9 cellular contexts compared by ENCODE assay signal in genomic region chr14:24430143-24430681, GRCh38. TPM values are rescaled to one million over a fixed set of nuclear protein-coding genes. Genes with fewer than 3 reads are reported as not detected.
DNase-seq lines count a peak whose midpoint lies in the region; ATAC-seq, FAIRE-seq and TF ChIP-seq lines count a peak whose summit lies in the region.
"Had no signal": no experiment of that assay in that cellular context is flagged by ENCODE, and none has a peak within 500 bp of the region (broad histone marks: within the 10 kb centered on the region; RNA-seq: fewer than 3 reads in every experiment).

No MANE protein-coding gene starts in this region.

- no peaks in the 10 kb centered on the region for H3K9me3 ChIP-seq in HepG2 (ENCODE audit: low read length)

- peaks cover 16% of the 10 kb centered on the region for H4K20me1 ChIP-seq in HepG2 (ENCODE audit: insufficient read depth, low read length)

- peak overlapping the region; percentile 66 for H3K27ac ChIP-seq in HepG2 (ENCODE audit: extremely low read length, insufficient read depth, low read length)

- in situ Hi-C loops in HepG2 (cut with HindIII; ENCODE audit: extremely low pct_ligation_motif_present, low pct_unique_long_range_greater_than_20kb): loop anchor here (5.0 to 10.0 kb wide), 3 partner anchors 63 to 185 kb away; partner anchors contain the start of genes NFATC4 and TINF2

- DNase-seq in DMS 273 (lab: John Stamatoyannopoulos, UW; ENCODE audit: unreplicated experiment) (peak; percentile 81), DMS 273 treated with DMSO at 0.1 percent for 48 hours (lab: John Stamatoyannopoulos, UW) (no peak), HuH-7.5 (ENCODE audit: low spot score) (peak; percentile 85), UCSD-AML1 (lab: John Stamatoyannopoulos, UW; ENCODE audit: unreplicated experiment) (peak; percentile 81), dedifferentiated amniotic fluid mesenchymal stem cell (ENCODE audit: extremely low spot score) (peak; percentile 58), HepG2 (ENCODE audit: low spot score) (peak; percentile 71)
- DNase-seq in stimulated activated CD4-positive, alpha-beta T cell treated with anti-CD3 and anti-CD28 coated beads, Interleukin-4, amount 100 ng/mL, for 24 hours: peak; percentile 60

- intact Hi-C loops in HepG2 (cut with micrococcal nuclease; ENCODE audit: unreplicated experiment): loop anchor here (2.0 to 10.0 kb wide), 3 partner anchors 31 to 845 kb away; partner anchors contain the start of genes NYNRIN and TINF2

- H3K4me1 ChIP-seq in HepG2 (ENCODE audit: insufficient read depth, low read length): peaks cover 62% of the 10 kb centered on the region

- no peak for TF ChIP-seq POLR2A in HepG2 (IDR thresholded peaks at IDR 0.05; ENCODE audit: insufficient read depth in 1 of 2, low read depth in 2 of 2, low read length in 2 of 2)

- no peaks in the 10 kb centered on the region; a peak in 1 of 5 replicates for H3K27me3 ChIP-seq in HepG2 (ENCODE audit: control insufficient read depth in 1 of 2, insufficient read depth in 2 of 2, low read length in 2 of 2)

- TF ChIP-seq EP300 in HepG2 (IDR thresholded peaks at IDR 0.05; ENCODE audit: low read depth in 2 of 2, low read length in 2 of 2): no peak
- no peak for TF ChIP-seq EP300 in HepG2 (CRISPR knock-in tag; IDR thresholded peaks at IDR 0.05; ENCODE audit: borderline replicate concordance)

- H3K36me3 ChIP-seq in HepG2 (replicated peaks in 1 of 2; ENCODE audit: control insufficient read depth in 1 of 2, insufficient read depth in 2 of 2, low read length in 2 of 2): peaks cover 18 to 20% of the 10 kb centered on the region in 2 experiments

- peak; percentile 49 for ATAC-seq in GM21717 (IDR thresholded peaks at IDR 0.05; ENCODE audit: unreplicated experiment)
- peak; percentile 73 for ATAC-seq in HepG2

- TF ChIP-seq CTCF in HepG2 (CRISPR knock-in tag; IDR thresholded peaks at IDR 0.05): no peak

- H3K9ac ChIP-seq in HepG2 (ENCODE audit: insufficient read depth, low read depth, low read length): peak overlapping the region; percentile 79

- CTCF ChIA-PET in HepG2 (lab: Yijun Ruan, JAX; ENCODE audit: low intra/inter-chr PET ratio, low total read pairs): interaction anchor here (1.9 to 11.8 kb wide), 3 partner anchors 18 to 98 kb away, joined by 8 to 295 read pairs (median 235); partner anchors contain the start of genes ADCY4 and NFATC4

- under 1% methylated on average over 21 of the region's 28 CpGs for WGBS in HepG2 (ENCODE audit: low lambda C conversion rate)

- no peak for FAIRE-seq in HepG2 (lab: Jason Lieb, UNC)
- FAIRE-seq: A204.1 had no signal

- POLR2A ChIA-PET in HepG2 (lab: Yijun Ruan, JAX): interaction anchor here (0.6 to 9.1 kb wide), 54 partner anchors 10 to 1664 kb away, joined by 3 to 242 read pairs (median 7); partner anchors contain the start of genes ACIN1, C14orf119, CHMP4A and CIDEB

- peak overlapping the region; percentile 86 for H3K4me2 ChIP-seq in HepG2 (ENCODE audit: low read depth, low read length)

- no peak overlapping the region for H2AFZ ChIP-seq in HepG2 (ENCODE audit: low read length)

- peak overlapping the region; percentile 65 to 82 (median 80) for H3K4me3 ChIP-seq in HepG2 (replicated peaks in 1 of 3; ENCODE audit: insufficient read depth in 1 of 3, low read depth in 2 of 3, low read length in 3 of 3)

- H3K79me2 ChIP-seq in HepG2 (ENCODE audit: insufficient read depth, low read length): peaks cover 6% of the 10 kb centered on the region

- TF ChIP-seq RAD21 in HepG2 (CRISPR knock-in tag; IDR thresholded peaks at IDR 0.05): no peak

- BruUV-seq in HepG2 (replicated peaks; lab: Mats Ljungman, UMichigan): no TSS peak

RNA-seq across cellular contexts. Expression of gene KHNYN, which starts 0.5 kb away (rescaled TPM):
- 72.2 and 75.7 TPM in 2 replicates for total RNA-seq in HepG2 (2016; rRNA removed; fragmentation: Illumina TruSeq; extraction: Trizol)
- 10.2 and 10.7 TPM in 2 replicates for total RNA-seq in HepG2 (2016; cell fraction: cytosol; rRNA removed; fragmentation: Illumina TruSeq; extraction: Trizol; ENCODE audit: low read depth)
- total RNA-seq in HepG2 (2016; cell fraction: insoluble cytoplasmic fraction; rRNA removed; fragmentation: Illumina TruSeq; extraction: Trizol): 60.0 and 78.8 TPM in 2 replicates
- total RNA-seq in HepG2 (2016; cell fraction: membrane; rRNA removed; fragmentation: Illumina TruSeq; extraction: Trizol): 35.9 and 40.5 TPM in 2 replicates
- total RNA-seq in HepG2 (2016; cell fraction: nucleus; rRNA removed; fragmentation: Illumina TruSeq; extraction: Trizol): 62.0 and 78.7 TPM in 2 replicates
- 52.8 and 76.4 TPM in 2 replicates for polyA plus RNA-seq in HepG2 (2011; rRNA removed)
- polyA plus RNA-seq in HepG2 (2011; cell fraction: cytosol; rRNA removed): 36.1 and 40.8 TPM in 2 replicates
- polyA plus RNA-seq in HepG2 (2011; cell fraction: nucleus; rRNA removed): 158 and 160 TPM in 2 replicates
- 82.6 and 83.5 TPM in 2 replicates for polyA plus RNA-seq in HepG2 (2012)
- polyA plus RNA-seq in HepG2 (2016; cell fraction: cytosol; fragmentation: Illumina TruSeq; extraction: Trizol; ENCODE audit: low read depth): 4.7 and 5.4 TPM in 2 replicates
- 37.4 and 41.5 TPM in 2 replicates for polyA plus RNA-seq in HepG2 (2016; cell fraction: insoluble cytoplasmic fraction; fragmentation: Illumina TruSeq; extraction: Trizol; ENCODE audit: low read depth)
- 19.0 and 20.9 TPM in 2 replicates for polyA plus RNA-seq in HepG2 (2016; cell fraction: membrane; fragmentation: Illumina TruSeq; extraction: Trizol; ENCODE audit: low read depth)
- polyA plus RNA-seq in HepG2 (2016; cell fraction: nucleus; fragmentation: Illumina TruSeq; extraction: Trizol; ENCODE audit: insufficient read depth, low read depth): 71.6 and 72.4 TPM in 2 replicates
- 29.4 and 108 TPM in 2 replicates for polyA minus RNA-seq in HepG2 (2011; rRNA and poly(A)+ RNA removed; ENCODE audit: low replicate concordance)
- 32.8 and 41.4 TPM in 2 replicates for polyA minus RNA-seq in HepG2 (2011; cell fraction: cytosol; rRNA and poly(A)+ RNA removed)
- 109 and 126 TPM in 2 replicates for polyA minus RNA-seq in HepG2 (2011; cell fraction: nucleus; rRNA and poly(A)+ RNA removed)

RNA-seq across cellular contexts. Expression of gene CBLN3, which starts 0.7 kb away (rescaled TPM):
- 0.45 and 0.66 TPM in 2 replicates for total RNA-seq in HepG2 (2016; rRNA removed; fragmentation: Illumina TruSeq; extraction: Trizol)
- 0.62 and 0.81 TPM in 2 replicates for total RNA-seq in HepG2 (2016; cell fraction: cytosol; rRNA removed; fragmentation: Illumina TruSeq; extraction: Trizol; ENCODE audit: low read depth)
- 0.58 and 0.78 TPM in 2 replicates for total RNA-seq in HepG2 (2016; cell fraction: insoluble cytoplasmic fraction; rRNA removed; fragmentation: Illumina TruSeq; extraction: Trizol)
- total RNA-seq in HepG2 (2016; cell fraction: membrane; rRNA removed; fragmentation: Illumina TruSeq; extraction: Trizol): 1.3 TPM in 2 replicates
- total RNA-seq in HepG2 (2016; cell fraction: nucleus; rRNA removed; fragmentation: Illumina TruSeq; extraction: Trizol): 0.47 and 0.60 TPM in 2 replicates
- 0.74 and 0.98 TPM in 2 replicates for polyA plus RNA-seq in HepG2 (2011; rRNA removed)
- 0.71 and 0.97 TPM in 2 replicates for polyA plus RNA-seq in HepG2 (2011; cell fraction: cytosol; rRNA removed)
- polyA plus RNA-seq in HepG2 (2011; cell fraction: nucleus; rRNA removed): 1.3 and 1.8 TPM in 2 replicates
- 0.77 and 1.9 TPM in 2 replicates for polyA plus RNA-seq in HepG2 (2012)
- polyA plus RNA-seq in HepG2 (2016; cell fraction: cytosol; fragmentation: Illumina TruSeq; extraction: Trizol; ENCODE audit: low read depth): 0.70 and 0.86 TPM in 2 replicates
- 0.62 and 1.3 TPM in 2 replicates for polyA plus RNA-seq in HepG2 (2016; cell fraction: insoluble cytoplasmic fraction; fragmentation: Illumina TruSeq; extraction: Trizol; ENCODE audit: low read depth)
- 1.4 TPM in 2 replicates for polyA plus RNA-seq in HepG2 (2016; cell fraction: membrane; fragmentation: Illumina TruSeq; extraction: Trizol; ENCODE audit: low read depth)
- 1.3 and 1.6 TPM in 2 replicates for polyA plus RNA-seq in HepG2 (2016; cell fraction: nucleus; fragmentation: Illumina TruSeq; extraction: Trizol; ENCODE audit: insufficient read depth, low read depth)
- polyA minus RNA-seq in HepG2 (2011; rRNA and poly(A)+ RNA removed; ENCODE audit: low replicate concordance): 0.37 and 0.92 TPM in 2 replicates
- polyA minus RNA-seq in HepG2 (2011; cell fraction: cytosol; rRNA and poly(A)+ RNA removed): 0.30 and 0.35 TPM in 2 replicates
- polyA minus RNA-seq in HepG2 (2011; cell fraction: nucleus; rRNA and poly(A)+ RNA removed): 0.52 and 0.75 TPM in 2 replicates

RNA-seq across cellular contexts. Expression of gene SDR39U1, which starts 12.4 kb away (rescaled TPM):
- total RNA-seq in HepG2 (2016; rRNA removed; fragmentation: Illumina TruSeq; extraction: Trizol): 25.0 and 34.4 TPM in 2 replicates
- 13.3 and 16.3 TPM in 2 replicates for total RNA-seq in HepG2 (2016; cell fraction: cytosol; rRNA removed; fragmentation: Illumina TruSeq; extraction: Trizol; ENCODE audit: low read depth)
- 19.5 and 33.3 TPM in 2 replicates for total RNA-seq in HepG2 (2016; cell fraction: insoluble cytoplasmic fraction; rRNA removed; fragmentation: Illumina TruSeq; extraction: Trizol)
- 24.0 and 26.0 TPM in 2 replicates for total RNA-seq in HepG2 (2016; cell fraction: membrane; rRNA removed; fragmentation: Illumina TruSeq; extraction: Trizol)
- 44.1 and 45.4 TPM in 2 replicates for total RNA-seq in HepG2 (2016; cell fraction: nucleus; rRNA removed; fragmentation: Illumina TruSeq; extraction: Trizol)
- polyA plus RNA-seq in HepG2 (2011; rRNA removed): 129 and 163 TPM in 2 replicates
- polyA plus RNA-seq in HepG2 (2011; cell fraction: cytosol; rRNA removed): 99.7 and 120 TPM in 2 replicates
- polyA plus RNA-seq in HepG2 (2011; cell fraction: nucleus; rRNA removed): 808 and 816 TPM in 2 replicates
- 66.2 and 118 TPM in 2 replicates for polyA plus RNA-seq in HepG2 (2012)
- polyA plus RNA-seq in HepG2 (2016; cell fraction: cytosol; fragmentation: Illumina TruSeq; extraction: Trizol; ENCODE audit: low read depth): 50.3 and 55.8 TPM in 2 replicates
- 73.2 and 88.2 TPM in 2 replicates for polyA plus RNA-seq in HepG2 (2016; cell fraction: insoluble cytoplasmic fraction; fragmentation: Illumina TruSeq; extraction: Trizol; ENCODE audit: low read depth)
- polyA plus RNA-seq in HepG2 (2016; cell fraction: membrane; fragmentation: Illumina TruSeq; extraction: Trizol; ENCODE audit: low read depth): 64.6 and 72.1 TPM in 2 replicates
- 164 and 186 TPM in 2 replicates for polyA plus RNA-seq in HepG2 (2016; cell fraction: nucleus; fragmentation: Illumina TruSeq; extraction: Trizol; ENCODE audit: insufficient read depth, low read depth)
- polyA minus RNA-seq in HepG2 (2011; rRNA and poly(A)+ RNA removed; ENCODE audit: low replicate concordance): 27.9 and 51.2 TPM in 2 replicates
- 18.8 and 21.3 TPM in 2 replicates for polyA minus RNA-seq in HepG2 (2011; cell fraction: cytosol; rRNA and poly(A)+ RNA removed)
- polyA minus RNA-seq in HepG2 (2011; cell fraction: nucleus; rRNA and poly(A)+ RNA removed): 95.4 and 110 TPM in 2 replicates

RNA-seq across cellular contexts. Expression of gene NYNRIN, which starts 31.4 kb away (rescaled TPM):
- 1.1 and 1.3 TPM in 2 replicates for total RNA-seq in HepG2 (2016; rRNA removed; fragmentation: Illumina TruSeq; extraction: Trizol)
- total RNA-seq in HepG2 (2016; cell fraction: cytosol; rRNA removed; fragmentation: Illumina TruSeq; extraction: Trizol; ENCODE audit: low read depth): 0.09 and 0.10 TPM in 2 replicates
- total RNA-seq in HepG2 (2016; cell fraction: insoluble cytoplasmic fraction; rRNA removed; fragmentation: Illumina TruSeq; extraction: Trizol): 0.91 and 1.1 TPM in 2 replicates
- total RNA-seq in HepG2 (2016; cell fraction: membrane; rRNA removed; fragmentation: Illumina TruSeq; extraction: Trizol): 0.24 and 0.34 TPM in 2 replicates
- total RNA-seq in HepG2 (2016; cell fraction: nucleus; rRNA removed; fragmentation: Illumina TruSeq; extraction: Trizol): 1.0 and 1.4 TPM in 2 replicates
- 0.63 and 0.95 TPM in 2 replicates for polyA plus RNA-seq in HepG2 (2011; rRNA removed)
- 0.39 and 0.44 TPM in 2 replicates for polyA plus RNA-seq in HepG2 (2011; cell fraction: cytosol; rRNA removed)
- polyA plus RNA-seq in HepG2 (2011; cell fraction: nucleus; rRNA removed): 2.0 and 2.1 TPM in 2 replicates
- polyA plus RNA-seq in HepG2 (2012): 1.8 and 5.9 TPM in 2 replicates
- 0.07 and 0.08 TPM in 2 replicates for polyA plus RNA-seq in HepG2 (2016; cell fraction: cytosol; fragmentation: Illumina TruSeq; extraction: Trizol; ENCODE audit: low read depth)
- 0.72 and 0.83 TPM in 2 replicates for polyA plus RNA-seq in HepG2 (2016; cell fraction: insoluble cytoplasmic fraction; fragmentation: Illumina TruSeq; extraction: Trizol; ENCODE audit: low read depth)
- polyA plus RNA-seq in HepG2 (2016; cell fraction: membrane; fragmentation: Illumina TruSeq; extraction: Trizol; ENCODE audit: low read depth): 0.13 and 0.14 TPM in 2 replicates
- 1.2 and 1.5 TPM in 2 replicates for polyA plus RNA-seq in HepG2 (2016; cell fraction: nucleus; fragmentation: Illumina TruSeq; extraction: Trizol; ENCODE audit: insufficient read depth, low read depth)
- 2.4 TPM in 1 of 2 replicates, not detected in the other for polyA minus RNA-seq in HepG2 (2011; rRNA and poly(A)+ RNA removed; ENCODE audit: low replicate concordance)
- polyA minus RNA-seq in HepG2 (2011; cell fraction: cytosol; rRNA and poly(A)+ RNA removed): 1.4 and 1.5 TPM in 2 replicates
- polyA minus RNA-seq in HepG2 (2011; cell fraction: nucleus; rRNA and poly(A)+ RNA removed): 1.7 and 1.9 TPM in 2 replicates
